In genomic region chr11:131760191-131760951, GRCh38 we compare ENCODE assay signal across 12 cellular contexts.
A peak's percentile ranks its signal among the peaks of the same experiment; 100 is the strongest.
DNase-seq lines count a peak whose midpoint lies in the region; ATAC-seq and TF ChIP-seq lines count a peak whose summit lies in the region.
"Had no signal": no experiment of that assay in that cellular context is flagged by ENCODE, and none has a peak within 500 bp of the region (broad histone marks: within the 10 kb centered on the region; RNA-seq: fewer than 3 reads in every experiment).

No MANE protein-coding gene starts in this region.

- no peak overlapping the region for H3K4me3 Mint-ChIP-seq in activated CD8-positive, alpha-beta memory T cell treated with anti-CD3 and anti-CD28 coated beads, Interleukin-2, amount 10 ng/mL, durations not matched to agents 7 days and 5 days
- H3K4me3 Mint-ChIP-seq: activated CD4-positive, alpha-beta T cell treated with anti-CD3 and anti-CD28 coated beads, Interleukin-2, amount 10 ng/mL, durations not matched to agents 24 days and 14 days had no signal

- intact Hi-C loops in gastrocnemius medialis (cut with DNase I; ENCODE audit: low total_unique reads), result no loop called here

- TF ChIP-seq POLR2A in gastrocnemius medialis (IDR thresholded peaks at IDR 0.05), result no peak

- DNase-seq in GM23248 (peak; percentile 85), WERI-Rb-1 (peak; percentile 19), fibroblast of villous mesenchyme (ENCODE audit: low read depth) (peak; percentile 92), putamen (ENCODE audit: low spot score) (peak; percentile 72), gastrocnemius medialis (no peak), NCI-H187 (lab: John Stamatoyannopoulos, UW) (no peak)
- no peak for DNase-seq in activated CD8-positive, alpha-beta memory T cell treated with anti-CD3 and anti-CD28 coated beads, Interleukin-2, amount 10 ng/mL, durations not matched to agents 7 days and 5 days
- DNase-seq: activated CD4-positive, alpha-beta T cell treated with anti-CD3 and anti-CD28 coated beads, Interleukin-2, amount 10 ng/mL, durations not matched to agents 24 days and 14 days; activated naive CD4-positive, alpha-beta T cell treated with anti-CD3 and anti-CD28 coated beads, Interleukin-2, amount 50 U/mL, for 16 hours; DND-41 had no signal

- H3F3A ChIP-seq in GM23248 (ENCODE audit: insufficient read depth), result peaks cover 52% of the 10 kb centered on the region

- ATAC-seq in gastrocnemius medialis (no peak), GM21717 (IDR thresholded peaks at IDR 0.05; ENCODE audit: unreplicated experiment) (no peak)
- no peak for ATAC-seq in activated CD8-positive, alpha-beta memory T cell treated with anti-CD3 and anti-CD28 coated beads, Interleukin-2, amount 10 ng/mL, durations not matched to agents 7 days and 5 days
- ATAC-seq: Panc1 had no signal

- H3K4me3 ChIP-seq in GM23248 (peak overlapping the region; percentile 45), WERI-Rb-1 (ENCODE audit: low read depth, low read length) (no peak overlapping the region), fibroblast of villous mesenchyme (ENCODE audit: low read depth, low read length) (peak overlapping the region; percentile 10), gastrocnemius medialis (no peak overlapping the region)

- WGBS in GM23248 (ENCODE audit: low coverage in 1 of 2, low lambda C conversion rate in 2 of 2, missing lambda C conversion rate in 2 of 2), 2 experiments, result 14 to 17% methylated on average over 25 of the region's 25 CpGs

- H3K36me3 ChIP-seq in GM23248 (ENCODE audit: low read depth) (no peaks in the 10 kb centered on the region), WERI-Rb-1 (no peaks in the 10 kb centered on the region), gastrocnemius medialis (no peaks in the 10 kb centered on the region)

- CTCF ChIA-PET in activated CD8-positive, alpha-beta memory T cell treated with anti-CD3 and anti-CD28 coated beads, Interleukin-2, amount 10 ng/mL, durations not matched to agents 7 days and 5 days (lab: Charles Lee), result no interaction called here

- H3K27ac Mint-ChIP-seq in activated CD8-positive, alpha-beta memory T cell treated with anti-CD3 and anti-CD28 coated beads, Interleukin-2, amount 10 ng/mL, durations not matched to agents 7 days and 5 days, result no peak overlapping the region
- H3K27ac Mint-ChIP-seq: activated CD4-positive, alpha-beta T cell treated with anti-CD3 and anti-CD28 coated beads, Interleukin-2, amount 10 ng/mL, durations not matched to agents 24 days and 14 days had no signal

- peak overlapping the region; percentile 37 for H2AFZ ChIP-seq in GM23248

- H3K27ac ChIP-seq in GM23248, result peak overlapping the region; percentile 91
- no peak overlapping the region for H3K27ac ChIP-seq in WERI-Rb-1
- H3K27ac ChIP-seq in gastrocnemius medialis, result no peak overlapping the region

- 0 out of 2 replicates have a peak, but pooled peaks have one; percentile 15 for TF ChIP-seq CTCF in WERI-Rb-1 (IDR thresholded peaks at IDR 0.05; ENCODE audit: low read depth, low read length)
- TF ChIP-seq CTCF in fibroblast of villous mesenchyme (IDR thresholded peaks at IDR 0.05; ENCODE audit: insufficient read depth, low read depth, low read length), result no peak
- no peak for TF ChIP-seq CTCF in gastrocnemius medialis (IDR thresholded peaks at IDR 0.05 in 4 of 5, conservative IDR thresholded peaks at IDR 0.05 in 1 of 5)

- no peaks in the 10 kb centered on the region for H3K9me3 ChIP-seq in GM23248 (ENCODE audit: low read depth)
- no peaks in the 10 kb centered on the region for H3K9me3 ChIP-seq in WERI-Rb-1 (ENCODE audit: severe bottlenecking)
- H3K9me3 ChIP-seq in gastrocnemius medialis, result no peaks in the 10 kb centered on the region

- peak overlapping the region; percentile 70 for H3K9ac ChIP-seq in GM23248

- H3K79me2 ChIP-seq in GM23248 (ENCODE audit: insufficient read depth), result no peaks in the 10 kb centered on the region

- no peaks in the 10 kb centered on the region for H4K20me1 ChIP-seq in GM23248 (ENCODE audit: insufficient read depth)

- in situ Hi-C loops in GM23248 (cut with MboI) (no loop called here), gastrocnemius medialis (cut with MboI; ENCODE audit: low sequenced_read_pairs in 4 of 4) (loop anchor here in 1 of 4 donors (10.0 kb wide), 1 partner anchor 56 kb away; no protein-coding TSS in a partner anchor)

- H3K27me3 ChIP-seq in GM23248 (replicated peaks; ENCODE audit: insufficient read depth) (no peaks in the 10 kb centered on the region), WERI-Rb-1 (ENCODE audit: insufficient read depth, low read depth, severe bottlenecking) (no peaks in the 10 kb centered on the region), gastrocnemius medialis (no peaks in the 10 kb centered on the region)

- H3K36me3 Mint-ChIP-seq in activated CD8-positive, alpha-beta memory T cell treated with anti-CD3 and anti-CD28 coated beads, Interleukin-2, amount 10 ng/mL, durations not matched to agents 7 days and 5 days, result no peaks in the 10 kb centered on the region

- no peaks in the 10 kb centered on the region for H3K4me1 Mint-ChIP-seq in activated CD8-positive, alpha-beta memory T cell treated with anti-CD3 and anti-CD28 coated beads, Interleukin-2, amount 10 ng/mL, durations not matched to agents 7 days and 5 days
- H3K4me1 Mint-ChIP-seq: activated CD4-positive, alpha-beta T cell treated with anti-CD3 and anti-CD28 coated beads, Interleukin-2, amount 10 ng/mL, durations not matched to agents 24 days and 14 days had no signal

- peak overlapping the region; percentile 72 for H3K4me2 ChIP-seq in GM23248 (ENCODE audit: unreplicated experiment)

- no peaks in the 10 kb centered on the region for H3K27me3 Mint-ChIP-seq in activated CD8-positive, alpha-beta memory T cell treated with anti-CD3 and anti-CD28 coated beads, Interleukin-2, amount 10 ng/mL, durations not matched to agents 7 days and 5 days
- H3K27me3 Mint-ChIP-seq: activated CD4-positive, alpha-beta T cell treated with anti-CD3 and anti-CD28 coated beads, Interleukin-2, amount 10 ng/mL, durations not matched to agents 24 days and 14 days had no signal

- H3K9me3 Mint-ChIP-seq in activated CD8-positive, alpha-beta memory T cell treated with anti-CD3 and anti-CD28 coated beads, Interleukin-2, amount 10 ng/mL, durations not matched to agents 7 days and 5 days (ENCODE audit: low read depth), result no peaks in the 10 kb centered on the region
- H3K9me3 Mint-ChIP-seq: activated CD4-positive, alpha-beta T cell treated with anti-CD3 and anti-CD28 coated beads, Interleukin-2, amount 10 ng/mL, durations not matched to agents 24 days and 14 days had no signal

- H3K4me1 ChIP-seq in GM23248 (ENCODE audit: insufficient read depth) (peaks cover 37% of the 10 kb centered on the region), gastrocnemius medialis (no peaks in the 10 kb centered on the region)

- H3K9me2 ChIP-seq in GM23248 (ENCODE audit: insufficient read depth), result no peaks in the 10 kb centered on the region

Comparison
In these comparisons a context has a peak if more than half of its experiments do, and no peak if none do; other contexts are left out.
1. DNase-seq: peak in GM23248 (single experiment), WERI-Rb-1 (single experiment), fibroblast of villous mesenchyme (single experiment) and putamen (single experiment); none in gastrocnemius medialis (0 of 2), activated CD8-positive, alpha-beta memory T cell treated with anti-CD3 and anti-CD28 coated beads, Interleukin-2, amount 10 ng/mL, durations not matched to agents 7 days and 5 days (single experiment) and NCI-H187 (0 of 2).
2. H3K4me3 ChIP-seq: peak in GM23248 (single experiment) and fibroblast of villous mesenchyme (single experiment); none in WERI-Rb-1 (single experiment) and gastrocnemius medialis (0 of 4).